ENCODE assay signal across 8 cellular contexts in genomic region chr5:143401253-143401845, GRCh38. TPM values are rescaled to one million over a fixed set of nuclear protein-coding genes. Genes with fewer than 3 reads are reported as not detected.
DNase-seq lines count a peak whose midpoint lies in the region; ATAC-seq lines count a peak whose summit lies in the region.

No MANE protein-coding gene starts in this region.

- POLR2A ChIA-PET in activated CD4-positive, alpha-beta T cell treated with anti-CD3 and anti-CD28 coated beads, Interleukin-2, amount 10 ng/mL, durations not matched to agents 7 days and 5 days (lab: Charles Lee), result interaction anchor here (0.6 kb wide), 1 partner anchor 33 kb away, joined by 8 read pairs; no protein-coding TSS in a partner anchor
- POLR2A ChIA-PET in activated naive CD8-positive, alpha-beta T cell treated with anti-CD3 and anti-CD28 coated beads, Interleukin-2, amount 10 ng/mL, durations not matched to agents 7 days and 5 days (lab: Charles Lee), result interaction anchor here (1.0 to 1.5 kb wide), 2 partner anchors 33 to 399 kb away, joined by 3 to 4 read pairs; no protein-coding TSS in a partner anchor

- peak overlapping the region; percentile 81 for H3K27ac Mint-ChIP-seq in activated CD4-positive, alpha-beta T cell treated with anti-CD3 and anti-CD28 coated beads, Interleukin-2, amount 10 ng/mL, durations not matched to agents 7 days and 5 days
- H3K27ac Mint-ChIP-seq in activated naive CD8-positive, alpha-beta T cell treated with anti-CD3 and anti-CD28 coated beads, Interleukin-2, amount 10 ng/mL, durations not matched to agents 7 days and 5 days, result peak overlapping the region; percentile 9

- no peak for DNase-seq in activated CD4-positive, alpha-beta T cell treated with anti-CD3 and anti-CD28 coated beads, Interleukin-2, amount 10 ng/mL, durations not matched to agents 7 days and 5 days
- no peak for DNase-seq in activated CD4-positive, alpha-beta T cell treated with anti-CD3 and anti-CD28 coated beads for 1 hour
- no peak for DNase-seq in activated naive CD8-positive, alpha-beta T cell treated with anti-CD3 and anti-CD28 coated beads, Interleukin-2, amount 10 ng/mL, durations not matched to agents 7 days and 5 days
- DNase-seq in NCI-H524 treated with DMSO at 0.1 percent for 48 hours (lab: John Stamatoyannopoulos, UW) (no peak), DMS79 (lab: John Stamatoyannopoulos, UW) (no peak), NCI-H187 (lab: John Stamatoyannopoulos, UW) (no peak)

- H3K27me3 Mint-ChIP-seq in activated CD4-positive, alpha-beta T cell treated with anti-CD3 and anti-CD28 coated beads, Interleukin-2, amount 10 ng/mL, durations not matched to agents 7 days and 5 days, result no peaks in the 10 kb centered on the region
- H3K27me3 Mint-ChIP-seq in activated naive CD8-positive, alpha-beta T cell treated with anti-CD3 and anti-CD28 coated beads, Interleukin-2, amount 10 ng/mL, durations not matched to agents 7 days and 5 days, result no peaks in the 10 kb centered on the region

- peaks cover 2% of the 10 kb centered on the region for H3K9me3 Mint-ChIP-seq in activated CD4-positive, alpha-beta T cell treated with anti-CD3 and anti-CD28 coated beads, Interleukin-2, amount 10 ng/mL, durations not matched to agents 7 days and 5 days
- no peaks in the 10 kb centered on the region for H3K9me3 Mint-ChIP-seq in activated naive CD8-positive, alpha-beta T cell treated with anti-CD3 and anti-CD28 coated beads, Interleukin-2, amount 10 ng/mL, durations not matched to agents 7 days and 5 days

- CTCF ChIA-PET in activated CD4-positive, alpha-beta T cell treated with anti-CD3 and anti-CD28 coated beads, Interleukin-2, amount 10 ng/mL, durations not matched to agents 7 days and 5 days (lab: Charles Lee), result interaction anchor here (0.5 to 1.1 kb wide), 2 partner anchors 13 to 1263 kb away, joined by 3 read pairs; no protein-coding TSS in a partner anchor

- no peak for ATAC-seq in activated naive CD8-positive, alpha-beta T cell treated with anti-CD3 and anti-CD28 coated beads, Interleukin-2, amount 10 ng/mL, durations not matched to agents 7 days and 5 days (ENCODE audit: low read depth)

- H3K27ac ChIP-seq in layer of hippocampus (ENCODE audit: low read depth, low read length), result peak overlapping the region; percentile 1
- peak overlapping the region; percentile 76 for H3K27ac ChIP-seq in temporal lobe (ENCODE audit: low read depth, low read length)

- H3K4me1 Mint-ChIP-seq in activated CD4-positive, alpha-beta T cell treated with anti-CD3 and anti-CD28 coated beads, Interleukin-2, amount 10 ng/mL, durations not matched to agents 7 days and 5 days, result peaks cover 64% of the 10 kb centered on the region
- H3K4me1 Mint-ChIP-seq in activated naive CD8-positive, alpha-beta T cell treated with anti-CD3 and anti-CD28 coated beads, Interleukin-2, amount 10 ng/mL, durations not matched to agents 7 days and 5 days, result peaks cover 53% of the 10 kb centered on the region

- H3K36me3 Mint-ChIP-seq in activated CD4-positive, alpha-beta T cell treated with anti-CD3 and anti-CD28 coated beads, Interleukin-2, amount 10 ng/mL, durations not matched to agents 7 days and 5 days (ENCODE audit: low read depth), result peaks cover 47% of the 10 kb centered on the region
- peaks cover 26% of the 10 kb centered on the region for H3K36me3 Mint-ChIP-seq in activated naive CD8-positive, alpha-beta T cell treated with anti-CD3 and anti-CD28 coated beads, Interleukin-2, amount 10 ng/mL, durations not matched to agents 7 days and 5 days

- H3K4me3 Mint-ChIP-seq in activated CD4-positive, alpha-beta T cell treated with anti-CD3 and anti-CD28 coated beads, Interleukin-2, amount 10 ng/mL, durations not matched to agents 7 days and 5 days, result peak overlapping the region; percentile 81
- peak overlapping the region; percentile 87 for H3K4me3 Mint-ChIP-seq in activated naive CD8-positive, alpha-beta T cell treated with anti-CD3 and anti-CD28 coated beads, Interleukin-2, amount 10 ng/mL, durations not matched to agents 7 days and 5 days

- no peaks in the 10 kb centered on the region for H3K27me3 ChIP-seq in layer of hippocampus (ENCODE audit: control insufficient read depth, insufficient read depth, low read length)

RNA-seq across cellular contexts. Expression of gene NR3C1, which starts 2.1 kb away (rescaled TPM):
- total RNA-seq in activated CD4-positive, alpha-beta T cell treated with anti-CD3 and anti-CD28 coated beads, Interleukin-2, amount 10 ng/mL, durations not matched to agents 7 days and 5 days, result 10 to 100 TPM; 62.7 to 73.1 TPM
- 100 to 1,000 TPM in 1 of 2 experiments, 10 to 100 TPM in 1; 95.5 to 102 TPM for total RNA-seq in activated naive CD8-positive, alpha-beta T cell treated with anti-CD3 and anti-CD28 coated beads, Interleukin-2, amount 10 ng/mL, durations not matched to agents 7 days and 5 days
- total RNA-seq in temporal lobe, result 11.1 TPM
